21 cellular contexts compared by ENCODE assay signal in genomic region chr2:98743835-98744234, GRCh38. TPM values are rescaled to one million over a fixed set of nuclear protein-coding genes. Genes with fewer than 3 reads are reported as not detected.
DNase-seq lines count a peak whose midpoint lies in the region; ATAC-seq, FAIRE-seq and TF ChIP-seq lines count a peak whose summit lies in the region.
"Had no signal": no experiment of that assay in that cellular context is flagged by ENCODE, and none has a peak within 500 bp of the region (broad histone marks: within the 10 kb centered on the region; RNA-seq: fewer than 3 reads in every experiment).

No MANE protein-coding gene starts in this region.

- peaks cover 41% of the 10 kb centered on the region for H3K4me1 ChIP-seq in HepG2 (ENCODE audit: insufficient read depth, low read length)
- no peaks in the 10 kb centered on the region for H3K4me1 ChIP-seq in right lobe of liver
- peaks cover 0 to 36% (median 6%) of the 10 kb centered on the region in 12 donors for H3K4me1 ChIP-seq in heart left ventricle
- peaks cover 3% of the 10 kb centered on the region for H3K4me1 ChIP-seq in upper lobe of right lung

- intact Hi-C loops in HepG2 (cut with micrococcal nuclease; ENCODE audit: unreplicated experiment) (no loop called here), right lobe of liver (cut with DNase I) (no loop called here), heart left ventricle (cut with DNase I) (no loop called here), upper lobe of right lung (cut with DNase I) (no loop called here)

- WGBS in HepG2 (ENCODE audit: low lambda C conversion rate) = 94% methylated on average over 1 of the region's 1 CpG
- WGBS in right lobe of liver (ENCODE audit: insufficient coverage, low coverage, low lambda C conversion rate, missing lambda C conversion rate) = no CpG with 5 or more reads among the region's 1 CpG
- WGBS in heart left ventricle, 4 donors = 84 to 92% (median 89%) methylated on average over 1 of the region's 1 CpG

- ATAC-seq in HepG2 (no peak), right lobe of liver (no peak), heart left ventricle (peak in 3 of 4 donors; percentile 53 to 72 (median 62)), upper lobe of right lung (peak; percentile 68), GM18519 (IDR thresholded peaks at IDR 0.05; ENCODE audit: low FRiP score, unreplicated experiment) (no peak)
- ATAC-seq: activated CD8-positive, alpha-beta T cell treated with anti-CD3 and anti-CD28 coated beads, Interleukin-2, amount 10 ng/mL, durations not matched to agents 7 days and 5 days; left lobe of liver had no signal

- no peak for TF ChIP-seq RAD21 in HepG2 (CRISPR knock-in tag; IDR thresholded peaks at IDR 0.05)

- H3K9me3 ChIP-seq in HepG2 (ENCODE audit: low read length) (no peaks in the 10 kb centered on the region), right lobe of liver (no peaks in the 10 kb centered on the region), heart left ventricle (no peaks in the 10 kb centered on the region), upper lobe of right lung (no peaks in the 10 kb centered on the region)
- H3K9me3 ChIP-seq: neutrophil, spleen had no signal

- TF ChIP-seq EP300 in HepG2 (IDR thresholded peaks at IDR 0.05; ENCODE audit: low read depth in 2 of 2, low read length in 2 of 2) = no peak
- TF ChIP-seq EP300 in HepG2 (CRISPR knock-in tag; IDR thresholded peaks at IDR 0.05; ENCODE audit: borderline replicate concordance) = no peak

- no peaks in the 10 kb centered on the region for H3K36me3 ChIP-seq in HepG2 (replicated peaks in 1 of 2; ENCODE audit: control insufficient read depth in 1 of 2, insufficient read depth in 2 of 2, low read length in 2 of 2)
- no peaks in the 10 kb centered on the region for H3K36me3 ChIP-seq in right lobe of liver
- H3K36me3 ChIP-seq in heart left ventricle = no peaks in the 10 kb centered on the region
- H3K36me3 ChIP-seq in upper lobe of right lung = no peaks in the 10 kb centered on the region
- H3K36me3 ChIP-seq: neutrophil, spleen had no signal

- H3K4me2 ChIP-seq in HepG2 (ENCODE audit: low read depth, low read length) = no peak overlapping the region

- TF ChIP-seq CTCF in HepG2 (CRISPR knock-in tag; IDR thresholded peaks at IDR 0.05) = no peak
- no peak for TF ChIP-seq CTCF in right lobe of liver (IDR thresholded peaks at IDR 0.05)
- no peak for TF ChIP-seq CTCF in heart left ventricle (IDR thresholded peaks at IDR 0.05)
- no peak for TF ChIP-seq CTCF in upper lobe of right lung (IDR thresholded peaks at IDR 0.05)

- H3K4me3 ChIP-seq in HepG2 (replicated peaks in 1 of 3; ENCODE audit: insufficient read depth in 1 of 3, low read depth in 2 of 3, low read length in 3 of 3) = no peak overlapping the region
- H3K4me3 ChIP-seq in right lobe of liver = no peak overlapping the region
- no peak overlapping the region for H3K4me3 ChIP-seq in heart left ventricle
- H3K4me3 ChIP-seq in upper lobe of right lung = no peak overlapping the region
- H3K4me3 ChIP-seq: spleen had no signal

- in situ Hi-C loops in HepG2 (cut with HindIII; ENCODE audit: extremely low pct_ligation_motif_present, low pct_unique_long_range_greater_than_20kb) = no loop called here

- FAIRE-seq in HepG2 (lab: Jason Lieb, UNC) = no peak
- FAIRE-seq: astrocyte, H54 had no signal

- H4K20me1 ChIP-seq in HepG2 (ENCODE audit: insufficient read depth, low read length) = no peaks in the 10 kb centered on the region

- POLR2A ChIA-PET in HepG2 (lab: Yijun Ruan, JAX) = interaction anchor here (1.1 kb wide), 1 partner anchor 52 kb away, joined by 4 read pairs; no protein-coding TSS in a partner anchor

- H3K79me2 ChIP-seq in HepG2 (ENCODE audit: insufficient read depth, low read length) = no peaks in the 10 kb centered on the region

- TF ChIP-seq POLR2A in HepG2 (IDR thresholded peaks at IDR 0.05; ENCODE audit: insufficient read depth in 1 of 2, low read depth in 2 of 2, low read length in 2 of 2) (no peak), right lobe of liver (IDR thresholded peaks at IDR 0.05) (no peak), heart left ventricle (IDR thresholded peaks at IDR 0.05) (no peak)

- H2AFZ ChIP-seq in HepG2 (ENCODE audit: low read length) = no peak overlapping the region

- H3K27ac ChIP-seq in HepG2 (ENCODE audit: extremely low read length, insufficient read depth, low read length) (no peak overlapping the region), right lobe of liver (no peak overlapping the region), heart left ventricle (no peak overlapping the region), upper lobe of right lung (no peak overlapping the region)
- H3K27ac ChIP-seq: neutrophil, spleen had no signal

- no peak overlapping the region for H3K9ac ChIP-seq in HepG2 (ENCODE audit: insufficient read depth, low read depth, low read length)

- no TSS peak for BruUV-seq in HepG2 (replicated peaks; lab: Mats Ljungman, UMichigan)

- DNase-seq in HepG2 (ENCODE audit: low spot score) = no peak
- no peak for DNase-seq in right lobe of liver
- peak; percentile 10 for DNase-seq in NCI-H446 treated with DMSO at 0.1 percent for 48 hours (lab: John Stamatoyannopoulos, UW)
- DNase-seq in heart left ventricle = peak in 1 of 5 donors; percentile 27
- DNase-seq in upper lobe of right lung = no peak
- DNase-seq in COLO829 (ENCODE audit: low spot score) = no peak
- no peak for DNase-seq in AG08396 (ENCODE audit: low spot score)
- DNase-seq: activated CD4-positive, CD25-positive, alpha-beta regulatory T cell treated with anti-CD3 and anti-CD28 coated beads, Interleukin-2, amount 50 U/mL, for 72 hours; activated CD8-positive, alpha-beta T cell treated with anti-CD3 and anti-CD28 coated beads, Interleukin-2, amount 10 ng/mL, durations not matched to agents 7 days and 5 days; activated naive CD4-positive, alpha-beta T cell treated with anti-CD3 and anti-CD28 coated beads, Interleukin-2, amount 10 ng/mL, durations not matched to agents 7 days and 5 days; activated T-cell treated with anti-CD3 and anti-CD28 coated beads, Interleukin-2, amount 50 U/mL, for 24 hours; COR-L47; NCI-H1105; spleen; stimulated activated CD4-positive, alpha-beta T cell treated with anti-CD3 and anti-CD28 coated beads, Interleukin-4, amount 100 ng/mL, for 24 hours had no signal

- H3K27me3 ChIP-seq in HepG2 (ENCODE audit: control insufficient read depth in 1 of 2, insufficient read depth in 2 of 2, low read length in 2 of 2) (peaks cover 0 to 1% of the 10 kb centered on the region in 2 experiments; a peak in 1 of 5 replicates), right lobe of liver (no peaks in the 10 kb centered on the region), heart left ventricle (no peaks in the 10 kb centered on the region), upper lobe of right lung (no peaks in the 10 kb centered on the region)
- H3K27me3 ChIP-seq: neutrophil, spleen had no signal

- CTCF ChIA-PET in HepG2 (lab: Yijun Ruan, JAX; ENCODE audit: low intra/inter-chr PET ratio, low total read pairs) = no interaction called here

TF ChIP-seq in HepG2, 621 proteins besides CTCF, POLR2A, EP300 and RAD21:
- peak; percentile 39; the same call in 1 of the 2 replicates for TF ChIP-seq ZNF121 (CRISPR knock-in tag; IDR thresholded peaks at IDR 0.05)
- no peak for TF ChIP-seq ZFP91 (CRISPR knock-in tag; IDR thresholded peaks at IDR 0.05; ENCODE audit: borderline replicate concordance)

RNA-seq across cellular contexts. Expression of gene MGAT4A, which starts 12.9 kb away (rescaled TPM):
- 90.9 and 97.6 TPM in 2 replicates for total RNA-seq in HepG2 (2016; rRNA removed; fragmentation: Illumina TruSeq; extraction: Trizol)
- 50.4 and 51.6 TPM in 2 replicates for total RNA-seq in HepG2 (2016; cell fraction: cytosol; rRNA removed; fragmentation: Illumina TruSeq; extraction: Trizol; ENCODE audit: low read depth)
- total RNA-seq in HepG2 (2016; cell fraction: insoluble cytoplasmic fraction; rRNA removed; fragmentation: Illumina TruSeq; extraction: Trizol) = 92.4 and 95.8 TPM in 2 replicates
- total RNA-seq in HepG2 (2016; cell fraction: membrane; rRNA removed; fragmentation: Illumina TruSeq; extraction: Trizol) = 77.5 and 91.0 TPM in 2 replicates
- total RNA-seq in HepG2 (2016; cell fraction: nucleus; rRNA removed; fragmentation: Illumina TruSeq; extraction: Trizol) = 116 and 118 TPM in 2 replicates
- polyA plus RNA-seq in HepG2 (2011; rRNA removed) = 38.4 and 47.2 TPM in 2 replicates
- 18.0 and 30.5 TPM in 2 replicates for polyA plus RNA-seq in HepG2 (2011; cell fraction: cytosol; rRNA removed)
- polyA plus RNA-seq in HepG2 (2011; cell fraction: nucleus; rRNA removed) = 26.7 and 31.3 TPM in 2 replicates
- 57.2 and 70.3 TPM in 2 replicates for polyA plus RNA-seq in HepG2 (2012)
- polyA plus RNA-seq in HepG2 (2016; cell fraction: cytosol; fragmentation: Illumina TruSeq; extraction: Trizol; ENCODE audit: low read depth) = 40.5 and 43.0 TPM in 2 replicates
- polyA plus RNA-seq in HepG2 (2016; cell fraction: insoluble cytoplasmic fraction; fragmentation: Illumina TruSeq; extraction: Trizol; ENCODE audit: low read depth) = 43.1 and 44.6 TPM in 2 replicates
- 40.4 and 43.5 TPM in 2 replicates for polyA plus RNA-seq in HepG2 (2016; cell fraction: membrane; fragmentation: Illumina TruSeq; extraction: Trizol; ENCODE audit: low read depth)
- polyA plus RNA-seq in HepG2 (2016; cell fraction: nucleus; fragmentation: Illumina TruSeq; extraction: Trizol; ENCODE audit: insufficient read depth, low read depth) = 58.4 and 61.2 TPM in 2 replicates
- polyA minus RNA-seq in HepG2 (2011; rRNA and poly(A)+ RNA removed; ENCODE audit: low replicate concordance) = 0.05 and 64.4 TPM in 2 replicates
- 52.3 and 65.5 TPM in 2 replicates for polyA minus RNA-seq in HepG2 (2011; cell fraction: cytosol; rRNA and poly(A)+ RNA removed)
- polyA minus RNA-seq in HepG2 (2011; cell fraction: nucleus; rRNA and poly(A)+ RNA removed) = 154 and 209 TPM in 2 replicates
- total RNA-seq in right lobe of liver = 10 to 100 TPM in 5 of 6 experiments, 1 to 10 TPM in 1; 7.8 to 16.0 (median 11.7) TPM
- 10 to 100 TPM; 10.2 to 45.0 (median 18.2) TPM for total RNA-seq in heart left ventricle
- polyA plus RNA-seq in heart left ventricle = 1 to 10 TPM; 4.2 to 6.7 TPM
- 85.8 TPM for total RNA-seq in upper lobe of right lung
- total RNA-seq: RPMI7951 had no signal

Comparison
In these comparisons a context has a peak if more than half of its experiments do, and no peak if none do; other contexts are left out.
1. ATAC-seq: peak in heart left ventricle (3 of 4) and upper lobe of right lung (single experiment); none in HepG2 (single experiment), right lobe of liver (0 of 4) and GM18519 (single experiment).